ENCODE assay signal across 20 cellular contexts in the genomic region with DNA sequence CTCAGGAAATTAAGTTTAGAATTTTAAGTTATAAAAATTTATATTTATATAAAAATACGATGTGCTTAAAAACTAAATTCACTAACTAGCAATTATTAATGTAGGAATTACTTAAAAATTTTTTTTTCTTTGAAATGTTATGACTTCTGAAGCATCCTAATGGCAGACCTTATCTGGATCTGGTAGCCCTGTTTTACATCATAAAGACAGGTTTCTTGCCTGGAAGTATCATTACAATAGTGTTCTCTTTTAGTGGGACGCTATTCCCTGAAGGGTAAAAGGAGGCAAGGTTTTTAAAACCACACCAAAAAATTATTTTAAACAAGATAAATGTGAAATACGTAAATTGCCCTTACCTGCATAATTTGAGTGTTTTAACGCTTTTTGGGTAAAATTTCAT. TPM values are rescaled to one million over a fixed set of nuclear protein-coding genes. Genes with fewer than 3 reads are reported as not detected.
DNase-seq lines count a peak whose midpoint lies in the region; ATAC-seq and TF ChIP-seq lines count a peak whose summit lies in the region.
"Had no signal": no experiment of that assay in that cellular context is flagged by ENCODE, and none has a peak within 500 bp of the region (broad histone marks: within the 10 kb centered on the region; RNA-seq: fewer than 3 reads in every experiment).

No MANE protein-coding gene starts in this region.

- TF ChIP-seq CTCF in DND-41 (IDR thresholded peaks at IDR 0.05; ENCODE audit: borderline replicate concordance, extremely low read depth, low read length, poor library complexity, severe bottlenecking) (no peak), nephron (IDR thresholded peaks at IDR 0.05; ENCODE audit: unreplicated experiment in 3 of 3) (no peak), endothelial cell (IDR thresholded peaks at IDR 0.05; ENCODE audit: unreplicated experiment) (no peak)

- H3K36me3 ChIP-seq in DND-41 (ENCODE audit: insufficient read depth, low read length) = peaks cover 9% of the 10 kb centered on the region
- no peaks in the 10 kb centered on the region; the same call in 1 of the 2 replicates for H3K36me3 ChIP-seq in HUES6 (ENCODE audit: control insufficient read depth, insufficient read depth, low read length)
- H3K36me3 ChIP-seq: suprapubic skin had no signal

- H3K27ac Mint-ChIP-seq in nephron (no peak overlapping the region), endothelial cell (ENCODE audit: unreplicated experiment) (no peak overlapping the region)

- H3K36me3 Mint-ChIP-seq in nephron (ENCODE audit: low read depth) (peaks cover 2% of the 10 kb centered on the region), endothelial cell (ENCODE audit: low read depth, unreplicated experiment) (no peaks in the 10 kb centered on the region)

- ATAC-seq in DND-41 (ENCODE audit: insufficient read depth, low read depth) = no peak
- no peak for ATAC-seq in GM21717 (IDR thresholded peaks at IDR 0.05; ENCODE audit: unreplicated experiment)
- ATAC-seq: heart left ventricle; naive thymus-derived CD4-positive, alpha-beta T cell had no signal

- H3K4me2 ChIP-seq in DND-41 (ENCODE audit: insufficient read depth, low read length) = peak overlapping the region; percentile 84

- peaks cover 6% of the 10 kb centered on the region; the same call in 1 of the 2 replicates for H4K20me1 ChIP-seq in DND-41 (ENCODE audit: insufficient read depth, low read length)

- H3K27ac ChIP-seq in DND-41 (ENCODE audit: low read length) (no peak overlapping the region), HUES6 (ENCODE audit: low read depth, low read length) (no peak overlapping the region)
- H3K27ac ChIP-seq: heart left ventricle, spleen, suprapubic skin had no signal

- H2AFZ ChIP-seq in DND-41 (ENCODE audit: low read depth, low read length) = no peak overlapping the region

- H3K4me3 ChIP-seq in DND-41 (ENCODE audit: low read depth in 1 of 2, low read length in 2 of 2) (no peak overlapping the region; a peak in 1 of 4 replicates), HUES6 (ENCODE audit: low read depth, low read length) (peak overlapping the region; percentile 22)

- H3K27me3 Mint-ChIP-seq in nephron (ENCODE audit: low read depth) = no peaks in the 10 kb centered on the region
- peaks cover 12% of the 10 kb centered on the region for H3K27me3 Mint-ChIP-seq in endothelial cell (ENCODE audit: unreplicated experiment)
- H3K27me3 Mint-ChIP-seq: IgD-negative memory B cell; naive thymus-derived CD4-positive, alpha-beta T cell had no signal

- H3K4me3 Mint-ChIP-seq in nephron = peak overlapping the region; percentile 8 to 58 (median 47)
- H3K4me3 Mint-ChIP-seq in endothelial cell (ENCODE audit: unreplicated experiment) = no peak overlapping the region

- H3K4me1 ChIP-seq in DND-41 (ENCODE audit: insufficient read depth, low read length) (peaks cover 35% of the 10 kb centered on the region), HUES6 (ENCODE audit: control insufficient read depth, insufficient read depth, low read length) (peaks cover 17% of the 10 kb centered on the region; the same call in 1 of the 2 replicates)

- H3K79me2 ChIP-seq in DND-41 (ENCODE audit: insufficient read depth, low read length) = peaks cover 71% of the 10 kb centered on the region

- H3K9me3 ChIP-seq in DND-41 (ENCODE audit: insufficient read depth, low read length, severe bottlenecking) (no peaks in the 10 kb centered on the region), HUES6 (ENCODE audit: control insufficient read depth, insufficient read depth, low read depth, low read length) (no peaks in the 10 kb centered on the region)
- H3K9me3 ChIP-seq: heart left ventricle, spleen, suprapubic skin had no signal

- H3K9ac ChIP-seq in DND-41 (ENCODE audit: low read depth, low read length) (no peak overlapping the region), HUES6 (ENCODE audit: low read length) (no peak overlapping the region)

- no peaks in the 10 kb centered on the region for H3K27me3 ChIP-seq in DND-41 (ENCODE audit: insufficient read depth, low read length, poor library complexity)
- no peaks in the 10 kb centered on the region for H3K27me3 ChIP-seq in HUES6 (ENCODE audit: control insufficient read depth, insufficient read depth, low read length)
- H3K27me3 ChIP-seq: heart left ventricle, spleen, suprapubic skin had no signal

- H3K9me3 Mint-ChIP-seq in nephron (no peaks in the 10 kb centered on the region), endothelial cell (ENCODE audit: unreplicated experiment) (no peaks in the 10 kb centered on the region)
- H3K9me3 Mint-ChIP-seq: IgD-negative memory B cell had no signal

- H3K4me1 Mint-ChIP-seq in nephron (peaks cover 40% of the 10 kb centered on the region), endothelial cell (ENCODE audit: unreplicated experiment) (peaks cover 13% of the 10 kb centered on the region)

- DNase-seq in DND-41 (no peak), amniotic epithelial cell (ENCODE audit: low read depth) (peak; percentile 25), endothelial cell (ENCODE audit: low spot score) (no peak)
- no peak for DNase-seq in stimulated activated naive CD4-positive, alpha-beta T cell (lab: John Stamatoyannopoulos, UW)
- DNase-seq: activated CD4-positive, alpha-beta T cell treated with anti-CD3 and anti-CD28 coated beads for 1 hour; activated effector memory CD4-positive, alpha-beta T cell treated with Interleukin-2 at 50 U/mL for 16 hours; effector CD8-positive, alpha-beta T cell; GF-D8; heart left ventricle; naive thymus-derived CD4-positive, alpha-beta T cell; NCI-H1048; NCI-H524 treated with DMSO at 0.1 percent for 48 hours; OCI-M1; spleen; T-helper 9 cell had no signal

RNA-seq across cellular contexts. Expression of a gene that starts 2.1 kb away (rescaled TPM):
- 28.5 TPM for total RNA-seq in endothelial cell (ENCODE audit: unreplicated experiment)

RNA-seq across cellular contexts. Expression of a gene that starts 55.0 kb away (rescaled TPM):
- total RNA-seq in endothelial cell (ENCODE audit: unreplicated experiment) = 246 TPM
